Comparison of ENCODE assay signal across 1 cellular context in the genomic region with DNA sequence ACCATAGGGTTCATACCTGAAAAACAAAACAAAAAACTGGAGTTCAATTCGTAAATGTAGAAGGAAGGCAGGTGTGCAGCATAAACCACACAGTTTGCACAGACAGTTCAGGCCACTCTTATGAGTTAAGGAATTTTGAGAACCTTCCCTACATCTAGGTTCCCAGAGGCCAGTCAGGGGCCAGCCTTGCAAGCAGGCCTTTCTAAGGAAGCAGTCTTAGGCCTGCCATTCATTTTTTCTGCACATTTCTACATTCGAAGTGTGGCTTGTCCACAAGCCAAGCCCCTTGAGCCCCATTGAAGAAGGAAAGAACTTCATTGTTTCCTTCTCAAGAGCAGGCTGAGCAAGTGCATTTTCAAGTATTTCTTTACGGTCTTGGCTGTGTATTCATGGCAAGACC.
TF ChIP-seq lines count a peak whose summit lies in the region.

No MANE protein-coding gene starts in this region.

TF ChIP-seq in HepG2, 621 proteins besides CTCF, POLR2A, EP300 and RAD21:
- TF ChIP-seq, protein P1, sequence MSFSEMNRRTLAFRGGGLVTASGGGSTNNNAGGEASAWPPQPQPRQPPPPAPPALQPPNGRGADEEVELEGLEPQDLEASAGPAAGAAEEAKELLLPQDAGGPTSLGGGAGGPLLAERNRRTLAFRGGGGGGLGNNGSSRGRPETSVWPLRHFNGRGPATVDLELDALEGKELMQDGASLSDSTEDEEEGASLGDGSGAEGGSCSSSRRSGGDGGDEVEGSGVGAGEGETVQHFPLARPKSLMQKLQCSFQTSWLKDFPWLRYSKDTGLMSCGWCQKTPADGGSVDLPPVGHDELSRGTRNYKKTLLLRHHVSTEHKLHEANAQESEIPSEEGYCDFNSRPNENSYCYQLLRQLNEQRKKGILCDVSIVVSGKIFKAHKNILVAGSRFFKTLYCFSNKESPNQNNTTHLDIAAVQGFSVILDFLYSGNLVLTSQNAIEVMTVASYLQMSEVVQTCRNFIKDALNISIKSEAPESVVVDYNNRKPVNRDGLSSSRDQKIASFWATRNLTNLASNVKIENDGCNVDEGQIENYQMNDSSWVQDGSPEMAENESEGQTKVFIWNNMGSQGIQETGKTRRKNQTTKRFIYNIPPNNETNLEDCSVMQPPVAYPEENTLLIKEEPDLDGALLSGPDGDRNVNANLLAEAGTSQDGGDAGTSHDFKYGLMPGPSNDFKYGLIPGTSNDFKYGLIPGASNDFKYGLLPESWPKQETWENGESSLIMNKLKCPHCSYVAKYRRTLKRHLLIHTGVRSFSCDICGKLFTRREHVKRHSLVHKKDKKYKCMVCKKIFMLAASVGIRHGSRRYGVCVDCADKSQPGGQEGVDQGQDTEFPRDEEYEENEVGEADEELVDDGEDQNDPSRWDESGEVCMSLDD (CRISPR knock-in tag; IDR thresholded peaks at IDR 0.05; ENCODE audit: borderline replicate concordance): no peak
- TF ChIP-seq, protein P2, sequence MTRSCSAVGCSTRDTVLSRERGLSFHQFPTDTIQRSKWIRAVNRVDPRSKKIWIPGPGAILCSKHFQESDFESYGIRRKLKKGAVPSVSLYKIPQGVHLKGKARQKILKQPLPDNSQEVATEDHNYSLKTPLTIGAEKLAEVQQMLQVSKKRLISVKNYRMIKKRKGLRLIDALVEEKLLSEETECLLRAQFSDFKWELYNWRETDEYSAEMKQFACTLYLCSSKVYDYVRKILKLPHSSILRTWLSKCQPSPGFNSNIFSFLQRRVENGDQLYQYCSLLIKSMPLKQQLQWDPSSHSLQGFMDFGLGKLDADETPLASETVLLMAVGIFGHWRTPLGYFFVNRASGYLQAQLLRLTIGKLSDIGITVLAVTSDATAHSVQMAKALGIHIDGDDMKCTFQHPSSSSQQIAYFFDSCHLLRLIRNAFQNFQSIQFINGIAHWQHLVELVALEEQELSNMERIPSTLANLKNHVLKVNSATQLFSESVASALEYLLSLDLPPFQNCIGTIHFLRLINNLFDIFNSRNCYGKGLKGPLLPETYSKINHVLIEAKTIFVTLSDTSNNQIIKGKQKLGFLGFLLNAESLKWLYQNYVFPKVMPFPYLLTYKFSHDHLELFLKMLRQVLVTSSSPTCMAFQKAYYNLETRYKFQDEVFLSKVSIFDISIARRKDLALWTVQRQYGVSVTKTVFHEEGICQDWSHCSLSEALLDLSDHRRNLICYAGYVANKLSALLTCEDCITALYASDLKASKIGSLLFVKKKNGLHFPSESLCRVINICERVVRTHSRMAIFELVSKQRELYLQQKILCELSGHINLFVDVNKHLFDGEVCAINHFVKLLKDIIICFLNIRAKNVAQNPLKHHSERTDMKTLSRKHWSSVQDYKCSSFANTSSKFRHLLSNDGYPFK (CRISPR knock-in tag; IDR thresholded peaks at IDR 0.05; ENCODE audit: borderline replicate concordance): no peak
